Comparison of ENCODE assay signal across 8 cellular contexts in the genomic region with DNA sequence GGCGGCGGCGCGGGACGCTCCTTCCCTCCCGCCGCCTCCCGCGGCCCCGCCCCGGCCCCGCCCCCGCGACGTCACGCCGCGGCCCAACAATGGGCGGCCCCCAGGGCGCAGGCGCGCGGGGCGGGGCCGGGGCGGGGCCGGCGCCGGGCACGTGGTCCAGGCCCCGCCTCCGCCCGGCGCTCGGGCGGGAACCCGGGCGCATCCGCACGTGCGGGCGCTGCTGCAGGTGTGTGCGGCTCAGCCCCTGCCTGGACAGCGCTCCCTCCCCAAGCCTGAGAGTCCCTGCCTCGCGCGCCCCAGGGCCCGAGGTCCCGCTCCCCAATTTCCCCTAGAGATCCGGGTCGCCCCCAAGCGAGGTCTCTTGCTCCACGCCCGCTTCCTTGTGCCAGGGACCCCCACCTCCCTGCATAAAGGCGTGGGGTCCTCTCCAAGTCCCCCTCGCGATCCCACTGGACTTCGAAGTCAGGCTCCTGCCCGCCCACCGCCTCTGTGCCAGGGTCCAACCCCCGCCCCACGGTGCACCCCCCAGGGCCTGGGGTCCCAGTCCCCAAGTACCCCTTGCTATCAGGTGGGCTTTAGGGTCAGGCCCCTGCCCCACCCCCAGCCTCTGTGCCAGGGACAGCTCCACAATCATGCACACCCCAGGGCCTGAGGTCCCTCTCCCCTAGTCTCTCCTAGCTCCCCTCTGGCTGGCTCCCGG. TPM values are rescaled to one million over a fixed set of nuclear protein-coding genes. Genes with fewer than 3 reads are reported as not detected.
DNase-seq lines count a peak whose midpoint lies in the region; ATAC-seq and TF ChIP-seq lines count a peak whose summit lies in the region.

A gene (minus strand): TSS at position 6 of the 700 bp plus-strand sequence. CDS start 267 bp downstream, outside the sequence.

- H3K4me1 ChIP-seq in adrenal gland (replicated peaks in 1 of 2), result peaks cover 7 to 12% of the 10 kb centered on the region in 2 donors
- H3K4me1 ChIP-seq in prostate gland (replicated peaks), result peaks cover 11% of the 10 kb centered on the region

- H3K27me3 Mint-ChIP-seq in T-cell, result peaks cover 3 to 5% of the 10 kb centered on the region in 2 donors
- H3K27me3 Mint-ChIP-seq in type B pancreatic cell, result peaks cover 10% of the 10 kb centered on the region

- H3K36me3 ChIP-seq in adrenal gland (replicated peaks in 1 of 2) (no peaks in the 10 kb centered on the region), prostate gland (no peaks in the 10 kb centered on the region)

- DNase-seq in Right ventricle myocardium inferior (ENCODE audit: missing footprints) (peak; percentile 90), cardiac septum (ENCODE audit: low spot score) (no peak), T-cell (peak; percentile 60 to 89 (median 76)), adrenal gland (peak; percentile 63 to 85 (median 75)), left cardiac atrium (peak; percentile 79), prostate gland (ENCODE audit: low spot score) (peak; percentile 68), type B pancreatic cell (ENCODE audit: extremely low spot score, unreplicated experiment) (peak; percentile 83)
- DNase-seq in Jurkat, Clone E6-1 (ENCODE audit: low read depth, low spot score), result peak; percentile 49

- CTCF ChIA-PET in T-cell (lab: Charles Lee), result no interaction called here

- peak within 1 kb of the TSS; percentile 27 for H3K4me3 ChIP-seq in Jurkat, Clone E6-1 (ENCODE audit: low read length)
- H3K4me3 ChIP-seq in adrenal gland (peak within 1 kb of the TSS in 3 of 4 donors; percentile 23 to 88 (median 32)), prostate gland (peak within 1 kb of the TSS; percentile 61 to 65)

- ATAC-seq in Right ventricle myocardium inferior, result peak; percentile 80
- peak; percentile 93 to 96 (median 95) for ATAC-seq in T-cell (replicated peaks in 1 of 4)
- peak; percentile 74 to 87 for ATAC-seq in left cardiac atrium

- H3K27ac Mint-ChIP-seq in T-cell (no peak within 1 kb of the TSS), type B pancreatic cell (peak within 1 kb of the TSS; percentile 86)

- H3K27me3 ChIP-seq in adrenal gland (no peaks in the 10 kb centered on the region), prostate gland (replicated peaks; ENCODE audit: insufficient read depth) (no peaks in the 10 kb centered on the region)

- intact Hi-C loops in Right ventricle myocardium inferior (cut with DNase I), result loop anchor here (5.0 kb wide), 1 partner anchor 84 kb away; a partner anchor contains a TSS
- intact Hi-C loops in cardiac septum (cut with DNase I), result no loop called here
- intact Hi-C loops in adrenal gland (cut with DNase I), result no loop called here
- intact Hi-C loops in left cardiac atrium (cut with DNase I), result no loop called here
- intact Hi-C loops in prostate gland (cut with DNase I), result no loop called here

- WGBS in adrenal gland, 4 donors, result 8 to 39% (median 21%) methylated on average over 6 to 61 of the region's 63 CpGs
- WGBS in prostate gland, result 18% methylated on average over 26 of the region's 63 CpGs

- H3K9me3 ChIP-seq in adrenal gland (replicated peaks in 1 of 3) (no peaks in the 10 kb centered on the region), prostate gland (no peaks in the 10 kb centered on the region)

- H3K4me1 Mint-ChIP-seq in T-cell (peaks cover 0 to 12% (median 2%) of the 10 kb centered on the region in 3 donors), type B pancreatic cell (ENCODE audit: unreplicated experiment) (peaks cover 10% of the 10 kb centered on the region)

- POLR2A ChIA-PET in T-cell (lab: Charles Lee), result interaction anchor here in 1 of 2 donors (0.5 kb wide), 1 partner anchor 25 kb away, joined by 3 read pairs; no protein-coding TSS in a partner anchor

- no peak for TF ChIP-seq CTCF in adrenal gland (IDR thresholded peaks at IDR 0.05)
- TF ChIP-seq CTCF in prostate gland (IDR thresholded peaks at IDR 0.05), result no peak
- TF ChIP-seq CTCF in type B pancreatic cell (conservative IDR thresholded peaks at IDR 0.05), result no peak

- peak within 1 kb of the TSS in 4 of 5 donors; percentile 82 to 85 (median 84) for H3K27ac ChIP-seq in adrenal gland
- peak within 1 kb of the TSS; percentile 88 to 91 for H3K27ac ChIP-seq in prostate gland

- H3K9me3 Mint-ChIP-seq in T-cell, result no peaks in the 10 kb centered on the region
- no peaks in the 10 kb centered on the region for H3K9me3 Mint-ChIP-seq in type B pancreatic cell

- H3K4me3 Mint-ChIP-seq in T-cell (peak within 1 kb of the TSS; percentile 28 to 60 (median 51)), type B pancreatic cell (peak within 1 kb of the TSS; percentile 85)

- no peak for TF ChIP-seq POLR2A in adrenal gland (IDR thresholded peaks at IDR 0.05)
- no peak for TF ChIP-seq POLR2A in prostate gland (IDR thresholded peaks at IDR 0.05)

- H3K36me3 Mint-ChIP-seq in T-cell, result no peaks in the 10 kb centered on the region
- H3K36me3 Mint-ChIP-seq in type B pancreatic cell, result peaks cover 4% of the 10 kb centered on the region

RNA-seq across cellular contexts. Expression of the gene that starts here (rescaled TPM):
- total RNA-seq in Right ventricle myocardium inferior (9.6 TPM), cardiac septum (8.3 TPM), T-cell (1 to 10 TPM; 2.1 to 7.7 (median 6.2) TPM), adrenal gland (10 to 100 TPM; 10.6 to 31.6 (median 20.6) TPM), left cardiac atrium (10 to 100 TPM; 10.9 to 12.0 TPM), prostate gland (10 to 100 TPM; 60.6 to 87.0 TPM), type B pancreatic cell (ENCODE audit: low replicate concordance) (79.0 and 82.0 TPM in 2 replicates)
- polyA plus RNA-seq in Jurkat, Clone E6-1 (2012; ENCODE audit: insufficient read depth, insufficient read length), result 9.0 TPM
- polyA plus RNA-seq in adrenal gland, result 1 to 10 TPM; 1.6 to 2.6 (median 2.1) TPM
